In the genomic region with DNA sequence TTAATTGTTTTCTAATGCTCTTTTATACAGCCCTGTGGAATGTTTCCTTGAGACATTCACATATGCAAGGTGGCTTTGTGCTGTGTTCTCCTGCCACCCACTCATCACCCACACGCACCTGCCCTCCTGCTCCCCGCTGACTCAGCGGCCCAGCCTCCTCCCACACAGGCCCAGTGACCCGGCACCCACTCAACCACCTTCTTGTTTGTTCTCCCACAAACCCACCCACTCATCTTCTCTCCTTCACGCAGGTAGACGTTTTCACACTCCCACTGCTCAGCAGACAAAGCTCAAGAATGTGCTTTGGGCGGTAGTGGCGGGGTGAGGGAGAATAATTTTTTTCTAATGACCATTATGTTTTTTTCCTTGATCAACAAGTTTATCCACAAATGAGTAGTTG, we compare ENCODE assay signal across 11 cellular contexts. TPM values are rescaled to one million over a fixed set of nuclear protein-coding genes. Genes with fewer than 3 reads are reported as not detected.
DNase-seq lines count a peak whose midpoint lies in the region; TF ChIP-seq lines count a peak whose summit lies in the region.
"Had no signal": no experiment of that assay in that cellular context is flagged by ENCODE, and none has a peak within 500 bp of the region (broad histone marks: within the 10 kb centered on the region; RNA-seq: fewer than 3 reads in every experiment).

No MANE protein-coding gene starts in this region.

- H3K4me1 Mint-ChIP-seq in activated naive CD4-positive, alpha-beta T cell treated with anti-CD3 and anti-CD28 coated beads for 36 hours (ENCODE audit: low read depth), result peaks cover 25% of the 10 kb centered on the region
- H3K4me1 Mint-ChIP-seq in activated naive CD4-positive, alpha-beta T cell treated with anti-CD3 and anti-CD28 coated beads, Interleukin-2, amount 10 ng/mL, durations not matched to agents 7 days and 5 days, result no peaks in the 10 kb centered on the region
- H3K4me1 Mint-ChIP-seq in activated T-helper 1 cell treated with anti-CD3 and anti-CD28 coated beads, Interleukin-12 subunit alpha, Interleukin-12 subunit beta, Interleukin-2, Interleukin-4 antibody, amounts not matched to agents 30 ng/mL and 10 ng/mL and 1 ng/mL, durations not matched to agents 14 hours and 24 hours and 36 hours (ENCODE audit: low read depth), result peaks cover 38% of the 10 kb centered on the region
- H3K4me1 Mint-ChIP-seq in progenitor cell of endocrine pancreas (ENCODE audit: low read depth) (peaks cover 10% of the 10 kb centered on the region), type B pancreatic cell (ENCODE audit: unreplicated experiment) (peaks cover 11% of the 10 kb centered on the region)

- CTCF ChIA-PET in activated naive CD4-positive, alpha-beta T cell treated with anti-CD3 and anti-CD28 coated beads for 36 hours (lab: Charles Lee), result interaction anchor here (0.6 to 1.0 kb wide), 2 partner anchors 19 to 62 kb away, joined by 3 to 4 read pairs; no protein-coding TSS in a partner anchor
- CTCF ChIA-PET in activated naive CD4-positive, alpha-beta T cell treated with anti-CD3 and anti-CD28 coated beads, Interleukin-2, amount 10 ng/mL, durations not matched to agents 7 days and 5 days (lab: Charles Lee), result no interaction called here
- CTCF ChIA-PET in RWPE1 (lab: Yijun Ruan, JAX), result no interaction called here

- H3K36me3 Mint-ChIP-seq in activated naive CD4-positive, alpha-beta T cell treated with anti-CD3 and anti-CD28 coated beads for 36 hours (ENCODE audit: low read depth), result peaks cover 5% of the 10 kb centered on the region
- H3K36me3 Mint-ChIP-seq in activated naive CD4-positive, alpha-beta T cell treated with anti-CD3 and anti-CD28 coated beads, Interleukin-2, amount 10 ng/mL, durations not matched to agents 7 days and 5 days, result peaks cover 3% of the 10 kb centered on the region
- H3K36me3 Mint-ChIP-seq in activated T-helper 1 cell treated with anti-CD3 and anti-CD28 coated beads, Interleukin-12 subunit alpha, Interleukin-12 subunit beta, Interleukin-2, Interleukin-4 antibody, amounts not matched to agents 30 ng/mL and 10 ng/mL and 1 ng/mL, durations not matched to agents 14 hours and 24 hours and 36 hours (ENCODE audit: low read depth), result peaks cover 10% of the 10 kb centered on the region
- peaks cover 8% of the 10 kb centered on the region for H3K36me3 Mint-ChIP-seq in progenitor cell of endocrine pancreas (ENCODE audit: insufficient read depth)
- peaks cover 10% of the 10 kb centered on the region for H3K36me3 Mint-ChIP-seq in type B pancreatic cell

- H3K9me3 Mint-ChIP-seq in activated naive CD4-positive, alpha-beta T cell treated with anti-CD3 and anti-CD28 coated beads for 36 hours, result peaks cover 10% of the 10 kb centered on the region
- H3K9me3 Mint-ChIP-seq in activated naive CD4-positive, alpha-beta T cell treated with anti-CD3 and anti-CD28 coated beads, Interleukin-2, amount 10 ng/mL, durations not matched to agents 7 days and 5 days, result peaks cover 14% of the 10 kb centered on the region
- H3K9me3 Mint-ChIP-seq in activated T-helper 1 cell treated with anti-CD3 and anti-CD28 coated beads, Interleukin-12 subunit alpha, Interleukin-12 subunit beta, Interleukin-2, Interleukin-4 antibody, amounts not matched to agents 30 ng/mL and 10 ng/mL and 1 ng/mL, durations not matched to agents 14 hours and 24 hours and 36 hours, result peaks cover 41% of the 10 kb centered on the region
- peaks cover 12% of the 10 kb centered on the region for H3K9me3 Mint-ChIP-seq in progenitor cell of endocrine pancreas (ENCODE audit: low read depth)
- peaks cover 16% of the 10 kb centered on the region for H3K9me3 Mint-ChIP-seq in type B pancreatic cell

- no peaks in the 10 kb centered on the region for H3K27me3 Mint-ChIP-seq in activated naive CD4-positive, alpha-beta T cell treated with anti-CD3 and anti-CD28 coated beads for 36 hours (ENCODE audit: low read depth)
- no peaks in the 10 kb centered on the region for H3K27me3 Mint-ChIP-seq in activated naive CD4-positive, alpha-beta T cell treated with anti-CD3 and anti-CD28 coated beads, Interleukin-2, amount 10 ng/mL, durations not matched to agents 7 days and 5 days
- H3K27me3 Mint-ChIP-seq in activated T-helper 1 cell treated with anti-CD3 and anti-CD28 coated beads, Interleukin-12 subunit alpha, Interleukin-12 subunit beta, Interleukin-2, Interleukin-4 antibody, amounts not matched to agents 30 ng/mL and 10 ng/mL and 1 ng/mL, durations not matched to agents 14 hours and 24 hours and 36 hours (ENCODE audit: insufficient read depth), result no peaks in the 10 kb centered on the region
- no peaks in the 10 kb centered on the region for H3K27me3 Mint-ChIP-seq in progenitor cell of endocrine pancreas
- no peaks in the 10 kb centered on the region for H3K27me3 Mint-ChIP-seq in type B pancreatic cell

- no peak overlapping the region for H3K27ac Mint-ChIP-seq in activated naive CD4-positive, alpha-beta T cell treated with anti-CD3 and anti-CD28 coated beads for 36 hours
- no peak overlapping the region for H3K27ac Mint-ChIP-seq in activated naive CD4-positive, alpha-beta T cell treated with anti-CD3 and anti-CD28 coated beads, Interleukin-2, amount 10 ng/mL, durations not matched to agents 7 days and 5 days
- H3K27ac Mint-ChIP-seq in activated T-helper 1 cell treated with anti-CD3 and anti-CD28 coated beads, Interleukin-12 subunit alpha, Interleukin-12 subunit beta, Interleukin-2, Interleukin-4 antibody, amounts not matched to agents 30 ng/mL and 10 ng/mL and 1 ng/mL, durations not matched to agents 14 hours and 24 hours and 36 hours, result peak overlapping the region; percentile 87
- H3K27ac Mint-ChIP-seq in progenitor cell of endocrine pancreas, result peak overlapping the region; percentile 37
- H3K27ac Mint-ChIP-seq in type B pancreatic cell, result peak overlapping the region; percentile 33

- no peak overlapping the region for H3K4me3 Mint-ChIP-seq in activated naive CD4-positive, alpha-beta T cell treated with anti-CD3 and anti-CD28 coated beads for 36 hours
- H3K4me3 Mint-ChIP-seq in activated naive CD4-positive, alpha-beta T cell treated with anti-CD3 and anti-CD28 coated beads, Interleukin-2, amount 10 ng/mL, durations not matched to agents 7 days and 5 days, result no peak overlapping the region
- H3K4me3 Mint-ChIP-seq in activated T-helper 1 cell treated with anti-CD3 and anti-CD28 coated beads, Interleukin-12 subunit alpha, Interleukin-12 subunit beta, Interleukin-2, Interleukin-4 antibody, amounts not matched to agents 30 ng/mL and 10 ng/mL and 1 ng/mL, durations not matched to agents 14 hours and 24 hours and 36 hours, result peak overlapping the region; percentile 6
- H3K4me3 Mint-ChIP-seq in progenitor cell of endocrine pancreas (ENCODE audit: low read depth) (no peak overlapping the region), type B pancreatic cell (peak overlapping the region; percentile 10)

- POLR2A ChIA-PET in RWPE1 (lab: Yijun Ruan, JAX; ENCODE audit: low non-redundant PET), result no interaction called here

- TF ChIP-seq CTCF in progenitor cell of endocrine pancreas (IDR thresholded peaks at IDR 0.05; ENCODE audit: unreplicated experiment) (no peak), type B pancreatic cell (conservative IDR thresholded peaks at IDR 0.05) (no peak), RWPE1 (conservative IDR thresholded peaks at IDR 0.05; ENCODE audit: low read depth) (no peak)

- intact Hi-C loops in activated naive CD4-positive, alpha-beta T cell treated with anti-CD3 and anti-CD28 coated beads for 36 hours (cut with micrococcal nuclease), result no loop called here
- intact Hi-C loops in activated T-helper 1 cell treated with anti-CD3 and anti-CD28 coated beads, Interleukin-12 subunit alpha, Interleukin-12 subunit beta, Interleukin-2, Interleukin-4 antibody, amounts not matched to agents 30 ng/mL and 10 ng/mL and 1 ng/mL, durations not matched to agents 14 hours and 24 hours and 36 hours (cut with micrococcal nuclease), result no loop called here

- DNase-seq in activated naive CD4-positive, alpha-beta T cell treated with anti-CD3 and anti-CD28 coated beads for 36 hours, result peak; percentile 40
- no peak for DNase-seq in activated naive CD4-positive, alpha-beta T cell treated with anti-CD3 and anti-CD28 coated beads, Interleukin-2, amount 10 ng/mL, durations not matched to agents 7 days and 5 days
- peak; percentile 8 for DNase-seq in activated T-helper 1 cell treated with anti-CD3 and anti-CD28 coated beads, Interleukin-12 subunit alpha, Interleukin-12 subunit beta, Interleukin-2, Interleukin-4 antibody, amounts not matched to agents 30 ng/mL and 10 ng/mL and 1 ng/mL, durations not matched to agents 14 hours and 24 hours and 36 hours (ENCODE audit: low spot score)
- no peak for DNase-seq in progenitor cell of endocrine pancreas (ENCODE audit: low spot score, unreplicated experiment)
- DNase-seq in type B pancreatic cell (ENCODE audit: extremely low spot score, unreplicated experiment), result no peak
- no peak for DNase-seq in putamen (ENCODE audit: low spot score)
- DNase-seq in hypothalamus (lab: John Stamatoyannopoulos, UW), result no peak
- DNase-seq in RWPE1 (ENCODE audit: low spot score), result no peak
- DNase-seq: NCI-H526, SW 1271 had no signal

- H3K27ac ChIP-seq in RWPE1, result no peak overlapping the region
- H3K27ac ChIP-seq: thoracic aorta had no signal

RNA-seq across cellular contexts. Expression of a gene that starts 28.6 kb away (rescaled TPM):
- total RNA-seq in activated naive CD4-positive, alpha-beta T cell treated with anti-CD3 and anti-CD28 coated beads for 36 hours, result 10 to 100 TPM; 32.9 to 34.2 TPM
- 11.7 and 13.6 TPM in 2 replicates for total RNA-seq in activated T-helper 1 cell treated with anti-CD3 and anti-CD28 coated beads, Interleukin-12 subunit alpha, Interleukin-12 subunit beta, Interleukin-2, Interleukin-4 antibody, amounts not matched to agents 30 ng/mL and 10 ng/mL and 1 ng/mL, durations not matched to agents 14 hours and 24 hours and 36 hours
- 10.2 and 13.9 TPM in 2 replicates for total RNA-seq in progenitor cell of endocrine pancreas
- 5.8 and 7.2 TPM in 2 replicates for total RNA-seq in type B pancreatic cell (ENCODE audit: low replicate concordance)

Comparison
In these comparisons a context has a peak if more than half of its experiments do, and no peak if none do; other contexts are left out.
1. DNase-seq: peak in activated naive CD4-positive, alpha-beta T cell treated with anti-CD3 and anti-CD28 coated beads for 36 hours (single experiment) and activated T-helper 1 cell treated with anti-CD3 and anti-CD28 coated beads, Interleukin-12 subunit alpha, Interleukin-12 subunit beta, Interleukin-2, Interleukin-4 antibody, amounts not matched to agents 30 ng/mL and 10 ng/mL and 1 ng/mL, durations not matched to agents 14 hours and 24 hours and 36 hours (single experiment); none in activated naive CD4-positive, alpha-beta T cell treated with anti-CD3 and anti-CD28 coated beads, Interleukin-2, amount 10 ng/mL, durations not matched to agents 7 days and 5 days (single experiment), progenitor cell of endocrine pancreas (single experiment), type B pancreatic cell (single experiment), putamen (single experiment), hypothalamus (0 of 51) and RWPE1 (single experiment).
2. H3K27ac Mint-ChIP-seq: peak in activated T-helper 1 cell treated with anti-CD3 and anti-CD28 coated beads, Interleukin-12 subunit alpha, Interleukin-12 subunit beta, Interleukin-2, Interleukin-4 antibody, amounts not matched to agents 30 ng/mL and 10 ng/mL and 1 ng/mL, durations not matched to agents 14 hours and 24 hours and 36 hours (single experiment), progenitor cell of endocrine pancreas (single experiment) and type B pancreatic cell (single experiment); none in activated naive CD4-positive, alpha-beta T cell treated with anti-CD3 and anti-CD28 coated beads for 36 hours (single experiment) and activated naive CD4-positive, alpha-beta T cell treated with anti-CD3 and anti-CD28 coated beads, Interleukin-2, amount 10 ng/mL, durations not matched to agents 7 days and 5 days (single experiment).
3. H3K4me3 Mint-ChIP-seq: peak in activated T-helper 1 cell treated with anti-CD3 and anti-CD28 coated beads, Interleukin-12 subunit alpha, Interleukin-12 subunit beta, Interleukin-2, Interleukin-4 antibody, amounts not matched to agents 30 ng/mL and 10 ng/mL and 1 ng/mL, durations not matched to agents 14 hours and 24 hours and 36 hours (single experiment) and type B pancreatic cell (single experiment); none in activated naive CD4-positive, alpha-beta T cell treated with anti-CD3 and anti-CD28 coated beads for 36 hours (single experiment), activated naive CD4-positive, alpha-beta T cell treated with anti-CD3 and anti-CD28 coated beads, Interleukin-2, amount 10 ng/mL, durations not matched to agents 7 days and 5 days (single experiment) and progenitor cell of endocrine pancreas (single experiment).